Comparison of ENCODE assay signal across 11 cellular contexts in genomic region chr12:120684523-120684932, GRCh38. TPM values are rescaled to one million over a fixed set of nuclear protein-coding genes. Genes with fewer than 3 reads are reported as not detected.
DNase-seq lines count a peak whose midpoint lies in the region; ATAC-seq and TF ChIP-seq lines count a peak whose summit lies in the region.
"Had no signal": no experiment of that assay in that cellular context is flagged by ENCODE, and none has a peak within 500 bp of the region (broad histone marks: within the 10 kb centered on the region; RNA-seq: fewer than 3 reads in every experiment).

No MANE protein-coding gene starts in this region.

- no peak overlapping the region for H4K91ac ChIP-seq in mesenchymal stem cell (ENCODE audit: low read length)

- 92% methylated on average over 8 of the region's 8 CpGs for WGBS in mesenchymal stem cell

- H3K36me3 ChIP-seq in DOHH2 (ENCODE audit: control insufficient read depth, low read length): peaks cover 23% of the 10 kb centered on the region
- no peaks in the 10 kb centered on the region for H3K36me3 ChIP-seq in GM23338 (ENCODE audit: insufficient read depth)
- H3K36me3 ChIP-seq in mesenchymal stem cell (ENCODE audit: control insufficient read depth in 1 of 2, insufficient read depth in 2 of 2, low read depth in 1 of 2, low read length in 2 of 2): no peaks in the 10 kb centered on the region

- no peak overlapping the region for H3K23ac ChIP-seq in mesenchymal stem cell (ENCODE audit: low read length in 2 of 2)

- H4K20me1 ChIP-seq in DOHH2 (ENCODE audit: control insufficient read depth, insufficient read depth, low read depth, low read length) (peaks cover 16% of the 10 kb centered on the region), GM23338 (replicated peaks; ENCODE audit: insufficient read depth) (peaks cover 12% of the 10 kb centered on the region; the same call in 1 of the 2 replicates)

- H3K4ac ChIP-seq in mesenchymal stem cell (ENCODE audit: low read depth in 1 of 2, low read length in 2 of 2): no peak overlapping the region

- H3K4me1 Mint-ChIP-seq in GM23338 (peaks cover 19% of the 10 kb centered on the region), T-cell (peaks cover 20 to 29% (median 24%) of the 10 kb centered on the region in 3 donors), chondrocyte (ENCODE audit: low read depth) (peaks cover 20% of the 10 kb centered on the region)

- no peak overlapping the region for H2BK12ac ChIP-seq in mesenchymal stem cell (ENCODE audit: low read length in 2 of 2)

- H3K18ac ChIP-seq in mesenchymal stem cell (ENCODE audit: low read depth in 1 of 2, low read length in 2 of 2): no peak overlapping the region

- no peak overlapping the region for H3K4me3 Mint-ChIP-seq in GM23338
- H3K4me3 Mint-ChIP-seq in T-cell: peak overlapping the region in 2 of 3 donors; percentile 89
- H3K4me3 Mint-ChIP-seq in chondrocyte (ENCODE audit: unreplicated experiment): no peak overlapping the region

- CTCF ChIA-PET in T-cell (lab: Charles Lee): no interaction called here

- H3K14ac ChIP-seq in mesenchymal stem cell (ENCODE audit: low read length in 2 of 2): no peak overlapping the region

- H3K79me2 ChIP-seq in DOHH2 (ENCODE audit: control insufficient read depth, low read length): peaks cover 26% of the 10 kb centered on the region
- peaks cover 23% of the 10 kb centered on the region for H3K79me2 ChIP-seq in GM23338 (replicated peaks; ENCODE audit: insufficient read depth)

- POLR2A ChIA-PET in T-cell (lab: Charles Lee): no interaction called here

- H3K27ac Mint-ChIP-seq in GM23338: no peak overlapping the region
- H3K27ac Mint-ChIP-seq in T-cell: no peak overlapping the region
- H3K27ac Mint-ChIP-seq in chondrocyte (ENCODE audit: unreplicated experiment): no peak overlapping the region

- H4K8ac ChIP-seq in mesenchymal stem cell (ENCODE audit: low read length): no peak overlapping the region

- no peaks in the 10 kb centered on the region for H3K9me2 ChIP-seq in DOHH2 (replicated peaks; ENCODE audit: control insufficient read depth, low read length)
- no peaks in the 10 kb centered on the region for H3K9me2 ChIP-seq in GM23338 (ENCODE audit: insufficient read depth)

- H3K36me3 Mint-ChIP-seq in GM23338 (ENCODE audit: low read depth) (no peaks in the 10 kb centered on the region; the same call in 2 of the 3 replicates), T-cell (no peaks in the 10 kb centered on the region), chondrocyte (ENCODE audit: low read depth) (no peaks in the 10 kb centered on the region)

- no peaks in the 10 kb centered on the region for H3K9me3 ChIP-seq in DOHH2 (ENCODE audit: control insufficient read depth, insufficient read depth, low read length)
- no peaks in the 10 kb centered on the region for H3K9me3 ChIP-seq in mesenchymal stem cell (ENCODE audit: control insufficient read depth, low read length)
- H3K9me3 ChIP-seq: testis had no signal

- no peak overlapping the region for H2AK5ac ChIP-seq in mesenchymal stem cell (ENCODE audit: low read length, severe bottlenecking)

- H3K27me3 Mint-ChIP-seq in GM23338 (ENCODE audit: insufficient read depth, low read depth, poor library complexity) (peaks cover 2% of the 10 kb centered on the region), T-cell (no peaks in the 10 kb centered on the region), chondrocyte (ENCODE audit: low read depth) (no peaks in the 10 kb centered on the region)

- H2BK15ac ChIP-seq in mesenchymal stem cell (ENCODE audit: low read depth, poor library complexity, severe bottlenecking): no peak overlapping the region

- no peak for ATAC-seq in GM23338
- ATAC-seq in T-cell (replicated peaks in 1 of 4): no peak
- ATAC-seq in HG02973 (IDR thresholded peaks at IDR 0.05; ENCODE audit: unreplicated experiment): no peak
- ATAC-seq: left cardiac atrium had no signal

- H2BK120ac ChIP-seq in mesenchymal stem cell (ENCODE audit: low read depth, low read length): no peak overlapping the region

- H3K9me3 Mint-ChIP-seq in GM23338 (no peaks in the 10 kb centered on the region), T-cell (no peaks in the 10 kb centered on the region), chondrocyte (ENCODE audit: low read depth) (no peaks in the 10 kb centered on the region)

- H3K4me2 ChIP-seq in DOHH2 (ENCODE audit: low read length) (peak overlapping the region; percentile 94), GM23338 (no peak overlapping the region), mesenchymal stem cell (ENCODE audit: low read length, poor library complexity, severe bottlenecking) (no peak overlapping the region)

- H3K9ac ChIP-seq in mesenchymal stem cell (ENCODE audit: low read length): no peak overlapping the region

- no peak for TF ChIP-seq CTCF in DOHH2 (IDR thresholded peaks at IDR 0.05; ENCODE audit: low read depth, low read length, poor library complexity, severe bottlenecking)
- no peak for TF ChIP-seq CTCF in GM23338 (conservative IDR thresholded peaks at IDR 0.05; ENCODE audit: low read depth in 2 of 2)
- no peak for TF ChIP-seq CTCF in chondrocyte (IDR thresholded peaks at IDR 0.05)

- DNase-seq in GM23338 (ENCODE audit: low spot score) (no peak), T-cell (no peak), mesenchymal stem cell (peak; percentile 80), hepatic stellate cell (ENCODE audit: low spot score) (no peak), germinal center (ENCODE audit: low spot score) (no peak), chondrocyte (ENCODE audit: low spot score) (no peak)
- DNase-seq: left cardiac atrium, testis had no signal

- H3K27me3 ChIP-seq in DOHH2 (ENCODE audit: control insufficient read depth, low read length): no peaks in the 10 kb centered on the region
- no peaks in the 10 kb centered on the region for H3K27me3 ChIP-seq in GM23338 (ENCODE audit: insufficient read depth)
- peaks cover 0 to 9% of the 10 kb centered on the region in 2 experiments for H3K27me3 ChIP-seq in mesenchymal stem cell (ENCODE audit: control insufficient read depth in 1 of 2, insufficient read depth in 1 of 2, low read length in 2 of 2)
- H3K27me3 ChIP-seq: testis had no signal

- 0 out of 2 replicates have a peak overlapping the region, but pooled peaks have one; percentile 7 for H2AFZ ChIP-seq in GM23338
- peak overlapping the region; percentile 62 for H2AFZ ChIP-seq in mesenchymal stem cell (ENCODE audit: low read depth, low read length)

- H3F3A ChIP-seq in DOHH2 (ENCODE audit: control insufficient read depth, insufficient read depth) (peaks cover 22% of the 10 kb centered on the region), GM23338 (replicated peaks; ENCODE audit: low read depth) (peaks cover under 1% of the 10 kb centered on the region; the same call in 1 of the 2 replicates)

- H3K4me3 ChIP-seq in DOHH2 (ENCODE audit: low read length): peak overlapping the region; percentile 84; the same call in 1 of the 2 replicates
- no peak overlapping the region for H3K4me3 ChIP-seq in GM23338
- no peak overlapping the region for H3K4me3 ChIP-seq in mesenchymal stem cell (ENCODE audit: insufficient read depth in 1 of 2, low read depth in 1 of 2, low read length in 2 of 2)
- H3K4me3 ChIP-seq: skin epidermis, testis had no signal

- H3K27ac ChIP-seq in DOHH2 (ENCODE audit: low read depth, low read length) (peak overlapping the region; percentile 93), GM23338 (ENCODE audit: low read depth) (no peak overlapping the region), mesenchymal stem cell (ENCODE audit: low read length, poor library complexity, severe bottlenecking) (no peak overlapping the region)
- H3K27ac ChIP-seq: testis had no signal

- H3K4me1 ChIP-seq in DOHH2 (ENCODE audit: control insufficient read depth, low read length): peaks cover 40% of the 10 kb centered on the region
- peaks cover 18% of the 10 kb centered on the region; the same call in 1 of the 2 replicates for H3K4me1 ChIP-seq in GM23338 (ENCODE audit: insufficient read depth)
- peaks cover 6% of the 10 kb centered on the region for H3K4me1 ChIP-seq in mesenchymal stem cell (ENCODE audit: control insufficient read depth, insufficient read depth, low read depth, low read length)

- H3K79me1 ChIP-seq in mesenchymal stem cell (replicated peaks; ENCODE audit: low read length, poor library complexity, severe bottlenecking): no peaks in the 10 kb centered on the region

- no peak overlapping the region for H2BK5ac ChIP-seq in mesenchymal stem cell (ENCODE audit: low read depth, low read length, poor library complexity, severe bottlenecking)

RNA-seq across cellular contexts. Expression of gene MLEC, which starts 2.4 kb away (rescaled TPM):
- 217 and 225 TPM in 2 replicates for total RNA-seq in GM23338 (2014; rRNA removed; shearing (Covaris generic))
- polyA plus RNA-seq in GM23338 (2016; fragmentation: Nextera tagmentation; extraction: Ambion mirVana): 257 and 264 TPM in 2 replicates
- 10 to 100 TPM; 26.3 to 61.3 (median 55.3) TPM for total RNA-seq in T-cell
- 87.1 TPM for polyA plus RNA-seq in mesenchymal stem cell (2013, experiment 1 of 2)
- 87.6 TPM for polyA plus RNA-seq in mesenchymal stem cell (2013, experiment 2 of 2)
- 143 to 204 TPM (median 144 TPM) in 3 replicates for total RNA-seq in chondrocyte

RNA-seq across cellular contexts. Expression of gene UNC119B, which starts 25.7 kb away (rescaled TPM):
- total RNA-seq in GM23338 (2014; rRNA removed; shearing (Covaris generic)): 48.2 and 51.3 TPM in 2 replicates
- polyA plus RNA-seq in GM23338 (2016; fragmentation: Nextera tagmentation; extraction: Ambion mirVana): 9.9 and 11.7 TPM in 2 replicates
- total RNA-seq in T-cell: 10 to 100 TPM; 14.3 to 26.1 (median 22.6) TPM
- polyA plus RNA-seq in mesenchymal stem cell (2013, experiment 1 of 2): 14.0 TPM
- polyA plus RNA-seq in mesenchymal stem cell (2013, experiment 2 of 2): 13.8 TPM
- total RNA-seq in chondrocyte: 21.9 to 22.7 TPM (median 22.3 TPM) in 3 replicates

RNA-seq across cellular contexts. Expression of gene ACADS, which starts 41.1 kb away (rescaled TPM):
- 5.7 and 7.7 TPM in 2 replicates for total RNA-seq in GM23338 (2014; rRNA removed; shearing (Covaris generic))
- 3.1 and 4.2 TPM in 2 replicates for polyA plus RNA-seq in GM23338 (2016; fragmentation: Nextera tagmentation; extraction: Ambion mirVana)
- total RNA-seq in T-cell (10 to 100 TPM in 4 of 5 donors, 1 to 10 TPM in 1; 7.5 to 22.5 (median 20.4) TPM), chondrocyte (6.8 to 7.2 TPM (median 7.0 TPM) in 3 replicates)
- 3.6 TPM for polyA plus RNA-seq in mesenchymal stem cell (2013, experiment 1 of 2)
- 3.7 TPM for polyA plus RNA-seq in mesenchymal stem cell (2013, experiment 2 of 2)

RNA-seq across cellular contexts. Expression of gene CABP1, which starts 44.1 kb away (rescaled TPM):
- 5.2 and 7.0 TPM in 2 replicates for total RNA-seq in GM23338 (2014; rRNA removed; shearing (Covaris generic))
- polyA plus RNA-seq in GM23338 (2016; fragmentation: Nextera tagmentation; extraction: Ambion mirVana): 4.7 and 5.1 TPM in 2 replicates
- total RNA-seq in T-cell (not detected), chondrocyte (not detected in 3 replicates)
- not detected for polyA plus RNA-seq in mesenchymal stem cell (2013, experiment 1 of 2)
- not detected for polyA plus RNA-seq in mesenchymal stem cell (2013, experiment 2 of 2)

Comparison
In these comparisons a context has a peak if more than half of its experiments do, and no peak if none do; other contexts are left out.
1. H3K4me3 Mint-ChIP-seq: peak in T-cell (2 of 3); none in GM23338 (single experiment) and chondrocyte (single experiment).